Comparison of ENCODE assay signal across 14 cellular contexts in genomic region chr20:48594533-48594932, GRCh38.
DNase-seq lines count a peak whose midpoint lies in the region; ATAC-seq, FAIRE-seq and TF ChIP-seq lines count a peak whose summit lies in the region.
"Had no signal": no experiment of that assay in that cellular context is flagged by ENCODE, and none has a peak within 500 bp of the region (broad histone marks: within the 10 kb centered on the region; RNA-seq: fewer than 3 reads in every experiment).

No MANE protein-coding gene starts in this region.

- H3K4me3 ChIP-seq in right lobe of liver (no peak overlapping the region), HepG2 (replicated peaks in 1 of 3; ENCODE audit: insufficient read depth in 1 of 3, low read depth in 2 of 3, low read length in 3 of 3) (no peak overlapping the region), esophagus muscularis mucosa (no peak overlapping the region)
- H3K4me3 ChIP-seq: HAP-1 had no signal

- no peak overlapping the region for H3K9ac ChIP-seq in HepG2 (ENCODE audit: insufficient read depth, low read depth, low read length)

- no peaks in the 10 kb centered on the region for H3K36me3 Mint-ChIP-seq in activated CD4-positive, alpha-beta memory T cell treated with anti-CD3 and anti-CD28 coated beads, Interleukin-2, amount 10 ng/mL, durations not matched to agents 7 days and 5 days (ENCODE audit: low read depth)

- H3K27me3 ChIP-seq in right lobe of liver (no peaks in the 10 kb centered on the region), HepG2 (ENCODE audit: control insufficient read depth in 1 of 2, insufficient read depth in 2 of 2, low read length in 2 of 2) (peaks cover 0 to 6% of the 10 kb centered on the region in 2 experiments; a peak in 1 of 5 replicates), esophagus muscularis mucosa (no peaks in the 10 kb centered on the region)

- CTCF ChIA-PET in HepG2 (lab: Yijun Ruan, JAX; ENCODE audit: low intra/inter-chr PET ratio, low total read pairs) = no interaction called here
- CTCF ChIA-PET in activated CD4-positive, alpha-beta memory T cell treated with anti-CD3 and anti-CD28 coated beads, Interleukin-2, amount 10 ng/mL, durations not matched to agents 7 days and 5 days (lab: Charles Lee) = interaction anchor here (1.3 kb wide), 1 partner anchor 26 kb away, joined by 3 read pairs; no protein-coding TSS in a partner anchor

- TF ChIP-seq POLR2A in right lobe of liver (IDR thresholded peaks at IDR 0.05) = no peak
- TF ChIP-seq POLR2A in HepG2 (IDR thresholded peaks at IDR 0.05; ENCODE audit: insufficient read depth in 1 of 2, low read depth in 2 of 2, low read length in 2 of 2) = no peak
- no peak for TF ChIP-seq POLR2A in esophagus muscularis mucosa (IDR thresholded peaks at IDR 0.05; ENCODE audit: low read depth)

- TF ChIP-seq RAD21 in HepG2 (CRISPR knock-in tag; IDR thresholded peaks at IDR 0.05) = no peak

- no peak overlapping the region for H3K27ac Mint-ChIP-seq in activated CD4-positive, alpha-beta memory T cell treated with anti-CD3 and anti-CD28 coated beads, Interleukin-2, amount 10 ng/mL, durations not matched to agents 7 days and 5 days
- H3K27ac Mint-ChIP-seq: B cell; CD4-positive, alpha-beta T cell had no signal

- H3K9me3 Mint-ChIP-seq in activated CD4-positive, alpha-beta memory T cell treated with anti-CD3 and anti-CD28 coated beads, Interleukin-2, amount 10 ng/mL, durations not matched to agents 7 days and 5 days = no peaks in the 10 kb centered on the region
- H3K9me3 Mint-ChIP-seq: CD4-positive, alpha-beta T cell had no signal

- 49% methylated on average over 2 of the region's 3 CpGs for WGBS in right lobe of liver (ENCODE audit: insufficient coverage, low coverage, low lambda C conversion rate, missing lambda C conversion rate)
- 25% methylated on average over 3 of the region's 3 CpGs for WGBS in HepG2 (ENCODE audit: low lambda C conversion rate)
- WGBS in esophagus muscularis mucosa = 96% methylated on average over 3 of the region's 3 CpGs

- no peaks in the 10 kb centered on the region for H3K36me3 ChIP-seq in right lobe of liver
- no peaks in the 10 kb centered on the region for H3K36me3 ChIP-seq in HepG2 (replicated peaks in 1 of 2; ENCODE audit: control insufficient read depth in 1 of 2, insufficient read depth in 2 of 2, low read length in 2 of 2)
- no peaks in the 10 kb centered on the region for H3K36me3 ChIP-seq in esophagus muscularis mucosa
- H3K36me3 ChIP-seq: HAP-1 had no signal

- ATAC-seq in right lobe of liver = no peak
- ATAC-seq in HepG2 = no peak

- POLR2A ChIA-PET in HepG2 (lab: Yijun Ruan, JAX) = no interaction called here
- POLR2A ChIA-PET in activated CD4-positive, alpha-beta memory T cell treated with anti-CD3 and anti-CD28 coated beads, Interleukin-2, amount 10 ng/mL, durations not matched to agents 7 days and 5 days (lab: Charles Lee) = no interaction called here

- TF ChIP-seq CTCF in right lobe of liver (IDR thresholded peaks at IDR 0.05) (no peak), HepG2 (CRISPR knock-in tag; IDR thresholded peaks at IDR 0.05) (no peak), esophagus muscularis mucosa (IDR thresholded peaks at IDR 0.05) (no peak)

- H3K27ac ChIP-seq in right lobe of liver (no peak overlapping the region), HepG2 (ENCODE audit: extremely low read length, insufficient read depth, low read length) (no peak overlapping the region), esophagus muscularis mucosa (replicated peaks in 1 of 4) (no peak overlapping the region)

- no peaks in the 10 kb centered on the region for H4K20me1 ChIP-seq in HepG2 (ENCODE audit: insufficient read depth, low read length)

- H3K9me3 ChIP-seq in right lobe of liver (no peaks in the 10 kb centered on the region), HepG2 (ENCODE audit: low read length) (no peaks in the 10 kb centered on the region), esophagus muscularis mucosa (peaks cover 0 to 3% (median 0%) of the 10 kb centered on the region in 4 donors)
- H3K9me3 ChIP-seq: HAP-1 had no signal

- H3K4me1 ChIP-seq in right lobe of liver = no peaks in the 10 kb centered on the region
- H3K4me1 ChIP-seq in HepG2 (ENCODE audit: insufficient read depth, low read length) = peaks cover 16% of the 10 kb centered on the region
- peaks cover 0 to 4% (median 0%) of the 10 kb centered on the region in 4 donors for H3K4me1 ChIP-seq in esophagus muscularis mucosa
- H3K4me1 ChIP-seq: HAP-1 had no signal

- TF ChIP-seq EP300 in HepG2 (IDR thresholded peaks at IDR 0.05; ENCODE audit: low read depth in 2 of 2, low read length in 2 of 2) = no peak
- no peak for TF ChIP-seq EP300 in HepG2 (CRISPR knock-in tag; IDR thresholded peaks at IDR 0.05; ENCODE audit: borderline replicate concordance)
- no peak for TF ChIP-seq EP300 in esophagus muscularis mucosa (IDR thresholded peaks at IDR 0.05)

- no peak overlapping the region for H3K4me3 Mint-ChIP-seq in activated CD4-positive, alpha-beta memory T cell treated with anti-CD3 and anti-CD28 coated beads, Interleukin-2, amount 10 ng/mL, durations not matched to agents 7 days and 5 days
- H3K4me3 Mint-ChIP-seq: B cell; CD4-positive, alpha-beta T cell had no signal

- FAIRE-seq in HepG2 (lab: Jason Lieb, UNC) = no peak
- FAIRE-seq: A204.1, H1 had no signal

- peaks cover 3% of the 10 kb centered on the region for H3K27me3 Mint-ChIP-seq in activated CD4-positive, alpha-beta memory T cell treated with anti-CD3 and anti-CD28 coated beads, Interleukin-2, amount 10 ng/mL, durations not matched to agents 7 days and 5 days

- BruUV-seq in HepG2 (replicated peaks; lab: Mats Ljungman, UMichigan) = no TSS peak

- DNase-seq in right lobe of liver (peak in 2 of 3 donors; percentile 15 to 16), HepG2 (ENCODE audit: low spot score) (no peak), NCI-H82 treated with DMSO at 0.1 percent for 48 hours (lab: John Stamatoyannopoulos, UW; ENCODE audit: unreplicated experiment) (peak; percentile 14), mesenteric fat pad (ENCODE audit: low spot score) (peak; percentile 69), hypothalamus (lab: John Stamatoyannopoulos, UW) (no peak), esophagus muscularis mucosa (ENCODE audit: extremely low spot score) (no peak)
- DNase-seq in activated CD4-positive, alpha-beta memory T cell treated with anti-CD3 and anti-CD28 coated beads, Interleukin-2, amount 10 ng/mL, durations not matched to agents 7 days and 5 days = no peak
- DNase-seq: C1 segment of cervical spinal cord; CD4-positive, alpha-beta T cell; GF-D8 had no signal

- no peaks in the 10 kb centered on the region for H3K4me1 Mint-ChIP-seq in activated CD4-positive, alpha-beta memory T cell treated with anti-CD3 and anti-CD28 coated beads, Interleukin-2, amount 10 ng/mL, durations not matched to agents 7 days and 5 days
- H3K4me1 Mint-ChIP-seq: B cell had no signal

- in situ Hi-C loops in HepG2 (cut with HindIII; ENCODE audit: extremely low pct_ligation_motif_present, low pct_unique_long_range_greater_than_20kb) = no loop called here

- no peak overlapping the region for H3K4me2 ChIP-seq in HepG2 (ENCODE audit: low read depth, low read length)

- H3K79me2 ChIP-seq in HepG2 (ENCODE audit: insufficient read depth, low read length) = no peaks in the 10 kb centered on the region

- intact Hi-C loops in right lobe of liver (cut with DNase I) (no loop called here), HepG2 (cut with micrococcal nuclease; ENCODE audit: unreplicated experiment) (no loop called here), esophagus muscularis mucosa (cut with DNase I) (no loop called here)

- no peak overlapping the region for H2AFZ ChIP-seq in HepG2 (ENCODE audit: low read length)

TF ChIP-seq in HepG2, 621 proteins besides CTCF, POLR2A, EP300 and RAD21 (continues in another document):
- no peak for TF ChIP-seq EEA1 (CRISPR knock-in tag; IDR thresholded peaks at IDR 0.05; ENCODE audit: borderline replicate concordance)
- no peak for TF ChIP-seq NAIF1 (CRISPR knock-in tag; IDR thresholded peaks at IDR 0.05; ENCODE audit: borderline replicate concordance)
- TF ChIP-seq ISL2 (CRISPR knock-in tag; IDR thresholded peaks at IDR 0.05) = no peak
- TF ChIP-seq CREB3 (CRISPR knock-in tag; IDR thresholded peaks at IDR 0.05) = no peak
- TF ChIP-seq RFX1 (IDR thresholded peaks at IDR 0.05) = no peak
- TF ChIP-seq KDM5B (CRISPR knock-in tag; IDR thresholded peaks at IDR 0.05; ENCODE audit: borderline replicate concordance) = no peak
- TF ChIP-seq ZNF691 (CRISPR knock-in tag; IDR thresholded peaks at IDR 0.05; ENCODE audit: borderline replicate concordance, low read depth) = no peak
- no peak for TF ChIP-seq HNF4G (IDR thresholded peaks at IDR 0.05; ENCODE audit: borderline replicate concordance, low read depth, low read length)
- no peak for TF ChIP-seq HNF4G (CRISPR knock-in tag; IDR thresholded peaks at IDR 0.05; ENCODE audit: borderline replicate concordance, low read depth)
- TF ChIP-seq NR0B2 (CRISPR knock-in tag; IDR thresholded peaks at IDR 0.05) = no peak
- no peak for TF ChIP-seq ZFP37 (CRISPR knock-in tag; IDR thresholded peaks at IDR 0.05; ENCODE audit: borderline replicate concordance)
- TF ChIP-seq RORA (CRISPR knock-in tag; IDR thresholded peaks at IDR 0.05) = no peak
- no peak for TF ChIP-seq NFIB (CRISPR knock-in tag; IDR thresholded peaks at IDR 0.05; ENCODE audit: borderline replicate concordance)
- TF ChIP-seq ZNF781 (CRISPR knock-in tag; IDR thresholded peaks at IDR 0.05; ENCODE audit: borderline replicate concordance, not compliant biosample characterization) = no peak
- no peak for TF ChIP-seq SMYD3 (CRISPR knock-in tag; IDR thresholded peaks at IDR 0.05)
- TF ChIP-seq SP2 (CRISPR knock-in tag; IDR thresholded peaks at IDR 0.05) = no peak

Comparison
In these comparisons a context has a peak if more than half of its experiments do, and no peak if none do; other contexts are left out.
1. DNase-seq: peak in right lobe of liver (2 of 3), NCI-H82 treated with DMSO at 0.1 percent for 48 hours (single experiment) and mesenteric fat pad (single experiment); none in HepG2 (single experiment), hypothalamus (0 of 51), esophagus muscularis mucosa (single experiment) and activated CD4-positive, alpha-beta memory T cell treated with anti-CD3 and anti-CD28 coated beads, Interleukin-2, amount 10 ng/mL, durations not matched to agents 7 days and 5 days (single experiment).